ENCODE assay signal across 10 cellular contexts in genomic region chr19:38650911-38651584, GRCh38. TPM values are rescaled to one million over a fixed set of nuclear protein-coding genes. Genes with fewer than 3 reads are reported as not detected.
DNase-seq lines count a peak whose midpoint lies in the region; ATAC-seq, FAIRE-seq and TF ChIP-seq lines count a peak whose summit lies in the region.
"Had no signal": no experiment of that assay in that cellular context is flagged by ENCODE, and none has a peak within 500 bp of the region (broad histone marks: within the 10 kb centered on the region; RNA-seq: fewer than 3 reads in every experiment).

No MANE protein-coding gene starts in this region.

- TF ChIP-seq EP300 in transverse colon (IDR thresholded peaks at IDR 0.05; ENCODE audit: low read depth), result no peak

- intact Hi-C loops in transverse colon (cut with DNase I; ENCODE audit: low total_unique reads), result loop anchor here (10.0 kb wide), 1 partner anchor 184 kb away; the partner anchor contains the start of gene ECH1

- 32 to 61% methylated on average over 3 to 12 of the region's 12 CpGs for WGBS in transverse colon (ENCODE audit: low coverage in 1 of 2), 2 donors

- H3K4me3 ChIP-seq in astrocyte (ENCODE audit: insufficient read depth, low read depth, low read length) (peak overlapping the region; percentile 94), keratinocyte (ENCODE audit: control insufficient read depth in 2 of 3, extremely low read depth in 1 of 3, insufficient read depth in 2 of 3, low read depth in 1 of 3, low read length in 3 of 3) (peak overlapping the region; percentile 96 to 100 (median 98)), transverse colon (peak overlapping the region in 3 of 4 donors; percentile 92 to 100 (median 98))

- ATAC-seq in GM21423 (IDR thresholded peaks at IDR 0.05; ENCODE audit: unreplicated experiment), result no peak

- DNase-seq in activated CD4-positive, alpha-beta T cell treated with anti-CD3 and anti-CD28 coated beads, Interleukin-2, amount 10 ng/mL, durations not matched to agents 7 days and 5 days, result no peak
- no peak for DNase-seq in activated CD4-positive, alpha-beta T cell treated with anti-CD3 and anti-CD28 coated beads, Interleukin-2, amount 50 U/mL, for 1 hour
- DNase-seq in astrocyte (ENCODE audit: low read depth), result peak; percentile 88
- DNase-seq in keratinocyte (ENCODE audit: low read depth, low spot score), result no peak
- no peak for DNase-seq in transverse colon
- DNase-seq in central memory CD4-positive, alpha-beta T cell, result no peak
- no peak for DNase-seq in effector CD4-positive, alpha-beta T cell
- DNase-seq: NCI-H774 had no signal

- TF ChIP-seq POLR2A in transverse colon (IDR thresholded peaks at IDR 0.05), result peak; percentile 6

- dilution Hi-C loops in keratinocyte (cut with MboI; ENCODE audit: extremely low pct_ligation_motif_present, low sequenced_read_pairs), result no loop called here

- H3K4me3 Mint-ChIP-seq in activated CD4-positive, alpha-beta T cell treated with anti-CD3 and anti-CD28 coated beads, Interleukin-2, amount 10 ng/mL, durations not matched to agents 7 days and 5 days, result peak overlapping the region; percentile 95
- peak overlapping the region; percentile 99 for H3K4me3 Mint-ChIP-seq in astrocyte (ENCODE audit: unreplicated experiment)

- POLR2A ChIA-PET in activated CD4-positive, alpha-beta T cell treated with anti-CD3 and anti-CD28 coated beads, Interleukin-2, amount 10 ng/mL, durations not matched to agents 7 days and 5 days (lab: Charles Lee), result no interaction called here

- H3K4me1 ChIP-seq in astrocyte (ENCODE audit: insufficient read depth, low read length) (peaks cover 58% of the 10 kb centered on the region), keratinocyte (ENCODE audit: control insufficient read depth, extremely low read depth, insufficient read depth, low read length) (peaks cover 56% of the 10 kb centered on the region), transverse colon (peaks cover 49 to 80% (median 69%) of the 10 kb centered on the region in 4 donors)

- H3K4me2 ChIP-seq in astrocyte (ENCODE audit: low read length) (peak overlapping the region; percentile 87), keratinocyte (ENCODE audit: control insufficient read depth, extremely low read depth, insufficient read depth, low read depth, low read length) (peak overlapping the region; percentile 71)

- peaks cover 51% of the 10 kb centered on the region for H3K36me3 Mint-ChIP-seq in activated CD4-positive, alpha-beta T cell treated with anti-CD3 and anti-CD28 coated beads, Interleukin-2, amount 10 ng/mL, durations not matched to agents 7 days and 5 days (ENCODE audit: low read depth)
- H3K36me3 Mint-ChIP-seq in astrocyte (ENCODE audit: low read depth, unreplicated experiment), result peaks cover 6% of the 10 kb centered on the region

- no peaks in the 10 kb centered on the region for H3K27me3 Mint-ChIP-seq in activated CD4-positive, alpha-beta T cell treated with anti-CD3 and anti-CD28 coated beads, Interleukin-2, amount 10 ng/mL, durations not matched to agents 7 days and 5 days
- H3K27me3 Mint-ChIP-seq in astrocyte (ENCODE audit: low read depth, unreplicated experiment), result no peaks in the 10 kb centered on the region
- H3K27me3 Mint-ChIP-seq: memory B cell had no signal

- H2AFZ ChIP-seq in astrocyte (ENCODE audit: low read depth, low read length) (no peak overlapping the region), keratinocyte (ENCODE audit: control insufficient read depth, low read length) (no peak overlapping the region)

- peak overlapping the region; percentile 100 for H3K9ac ChIP-seq in astrocyte (ENCODE audit: low read length)
- peak overlapping the region; percentile 99 for H3K9ac ChIP-seq in keratinocyte (ENCODE audit: control insufficient read depth, extremely low read depth, insufficient read depth, low read length)

- no peaks in the 10 kb centered on the region for H3K9me3 Mint-ChIP-seq in activated CD4-positive, alpha-beta T cell treated with anti-CD3 and anti-CD28 coated beads, Interleukin-2, amount 10 ng/mL, durations not matched to agents 7 days and 5 days
- peaks cover 2% of the 10 kb centered on the region for H3K9me3 Mint-ChIP-seq in astrocyte (ENCODE audit: unreplicated experiment)
- H3K9me3 Mint-ChIP-seq: memory B cell had no signal

- peak; percentile 68 for FAIRE-seq in astrocyte (lab: Jason Lieb, UNC)
- peak; percentile 86 for FAIRE-seq in keratinocyte (lab: Jason Lieb, UNC)

- no peaks in the 10 kb centered on the region for H3K9me1 ChIP-seq in keratinocyte (ENCODE audit: control insufficient read depth, extremely low read depth, insufficient read depth, low read length)

- H3K27me3 ChIP-seq in astrocyte (ENCODE audit: insufficient read depth, low read length) (no peaks in the 10 kb centered on the region), keratinocyte (ENCODE audit: control insufficient read depth, extremely low read depth, insufficient read depth, low read length) (no peaks in the 10 kb centered on the region), transverse colon (no peaks in the 10 kb centered on the region)

- H3K79me2 ChIP-seq in astrocyte (ENCODE audit: insufficient read depth, low read length) (peaks cover 86% of the 10 kb centered on the region), keratinocyte (ENCODE audit: control insufficient read depth, insufficient read depth, low read length) (peaks cover 86% of the 10 kb centered on the region)

- H3K27ac Mint-ChIP-seq in activated CD4-positive, alpha-beta T cell treated with anti-CD3 and anti-CD28 coated beads, Interleukin-2, amount 10 ng/mL, durations not matched to agents 7 days and 5 days, result no peak overlapping the region
- H3K27ac Mint-ChIP-seq in astrocyte (ENCODE audit: unreplicated experiment), result peak overlapping the region; percentile 63
- H3K27ac Mint-ChIP-seq: memory B cell had no signal

- no peaks in the 10 kb centered on the region for H3K36me3 ChIP-seq in astrocyte (ENCODE audit: insufficient read depth, low read length)
- H3K36me3 ChIP-seq in keratinocyte (ENCODE audit: control insufficient read depth in 2 of 2, extremely low read depth in 1 of 2, insufficient read depth in 2 of 2, low read length in 2 of 2), result peaks cover 4 to 24% of the 10 kb centered on the region in 2 experiments
- H3K36me3 ChIP-seq in transverse colon, result no peaks in the 10 kb centered on the region

- CTCF ChIA-PET in activated CD4-positive, alpha-beta T cell treated with anti-CD3 and anti-CD28 coated beads, Interleukin-2, amount 10 ng/mL, durations not matched to agents 7 days and 5 days (lab: Charles Lee), result interaction anchor here (1.1 kb wide), 1 partner anchor 39 kb away, joined by 4 read pairs; no protein-coding TSS in a partner anchor

- peaks cover 79% of the 10 kb centered on the region for H3K4me1 Mint-ChIP-seq in activated CD4-positive, alpha-beta T cell treated with anti-CD3 and anti-CD28 coated beads, Interleukin-2, amount 10 ng/mL, durations not matched to agents 7 days and 5 days
- H3K4me1 Mint-ChIP-seq in astrocyte (ENCODE audit: low read depth, unreplicated experiment), result peaks cover 43% of the 10 kb centered on the region

- in situ Hi-C loops in transverse colon (cut with MboI; ENCODE audit: low pct_ligation_motif_present in 1 of 4, low pct_unique_long_range_greater_than_20kb in 1 of 4, low sequenced_read_pairs in 3 of 4), result no loop called here

- peaks cover 80% of the 10 kb centered on the region for H4K20me1 ChIP-seq in astrocyte (ENCODE audit: insufficient read depth, low read length)
- H4K20me1 ChIP-seq in keratinocyte (ENCODE audit: control insufficient read depth, extremely low read depth, insufficient read depth, low read length), result peaks cover 9% of the 10 kb centered on the region

- no peaks in the 10 kb centered on the region for H3K9me3 ChIP-seq in astrocyte (ENCODE audit: insufficient read depth, low read depth, low read length)
- no peaks in the 10 kb centered on the region for H3K9me3 ChIP-seq in keratinocyte (ENCODE audit: control insufficient read depth, low read depth, low read length)
- no peaks in the 10 kb centered on the region for H3K9me3 ChIP-seq in transverse colon

- H3K27ac ChIP-seq in astrocyte (ENCODE audit: low read depth, low read length), result peak overlapping the region; percentile 99
- peak overlapping the region; percentile 98 for H3K27ac ChIP-seq in keratinocyte (ENCODE audit: control insufficient read depth, insufficient read depth, low read length)
- H3K27ac ChIP-seq in transverse colon, result peak overlapping the region; percentile 99 to 100 (median 99)

- no peak for TF ChIP-seq CTCF in astrocyte (IDR thresholded peaks at IDR 0.05; ENCODE audit: insufficient read depth, low read depth, low read length)
- TF ChIP-seq CTCF in keratinocyte (optimal IDR thresholded peaks at IDR 0.05 in 1 of 3, IDR thresholded peaks at IDR 0.05 in 1 of 3, conservative IDR thresholded peaks at IDR 0.05 in 1 of 3; ENCODE audit: extremely low read depth in 1 of 3, insufficient read depth in 2 of 3, low read length in 3 of 3), result no peak
- TF ChIP-seq CTCF in transverse colon (IDR thresholded peaks at IDR 0.05), result peak in 2 of 5 experiments; percentile 9 to 20

RNA-seq across cellular contexts. Expression of gene ACTN4, which starts 3.6 kb away (rescaled TPM):
- 100 to 1,000 TPM; 337 to 354 TPM for total RNA-seq in activated CD4-positive, alpha-beta T cell treated with anti-CD3 and anti-CD28 coated beads, Interleukin-2, amount 10 ng/mL, durations not matched to agents 7 days and 5 days
- 805 and 879 TPM in 2 replicates for total RNA-seq in astrocyte
- 463 to 720 TPM (median 526 TPM) in 3 replicates for polyA plus RNA-seq in keratinocyte
- polyA plus RNA-seq in keratinocyte (2011; ENCODE audit: low read depth), result 762 TPM
- polyA plus RNA-seq in keratinocyte (2011; cell fraction: cytosol; rRNA removed), result 452 and 468 TPM in 2 replicates
- polyA plus RNA-seq in keratinocyte (2011; cell fraction: nucleus; rRNA removed), result 1,020 and 1,377 TPM in 2 replicates
- 537 and 1,150 TPM in 2 replicates for polyA plus RNA-seq in keratinocyte (2012; ENCODE audit: low replicate concordance)
- polyA minus RNA-seq in keratinocyte, result 417 to 1,584 TPM (median 501 TPM) in 3 replicates
- polyA minus RNA-seq in keratinocyte (2011; cell fraction: cytosol; rRNA and poly(A)+ RNA removed), result 376 TPM
- polyA minus RNA-seq in keratinocyte (2011; cell fraction: nucleus; rRNA and poly(A)+ RNA removed), result 400 and 697 TPM in 2 replicates
- total RNA-seq in transverse colon, result 1,000 to 10,000 TPM in 1 of 4 donors, 100 to 1,000 TPM in 3; 458 to 1,080 (median 723) TPM

RNA-seq across cellular contexts. Expression of gene EIF3K, which starts 32.1 kb away (rescaled TPM):
- 100 to 1,000 TPM; 309 to 318 TPM for total RNA-seq in activated CD4-positive, alpha-beta T cell treated with anti-CD3 and anti-CD28 coated beads, Interleukin-2, amount 10 ng/mL, durations not matched to agents 7 days and 5 days
- 222 and 229 TPM in 2 replicates for total RNA-seq in astrocyte
- 240 to 304 TPM (median 260 TPM) in 3 replicates for polyA plus RNA-seq in keratinocyte
- 262 TPM for polyA plus RNA-seq in keratinocyte (2011; ENCODE audit: low read depth)
- polyA plus RNA-seq in keratinocyte (2011; cell fraction: cytosol; rRNA removed), result 399 and 557 TPM in 2 replicates
- polyA plus RNA-seq in keratinocyte (2011; cell fraction: nucleus; rRNA removed), result 275 and 357 TPM in 2 replicates
- 276 and 339 TPM in 2 replicates for polyA plus RNA-seq in keratinocyte (2012; ENCODE audit: low replicate concordance)
- 344 to 553 TPM (median 352 TPM) in 3 replicates for polyA minus RNA-seq in keratinocyte
- 270 TPM for polyA minus RNA-seq in keratinocyte (2011; cell fraction: cytosol; rRNA and poly(A)+ RNA removed)
- 60.8 and 84.1 TPM in 2 replicates for polyA minus RNA-seq in keratinocyte (2011; cell fraction: nucleus; rRNA and poly(A)+ RNA removed)
- total RNA-seq in transverse colon, result 100 to 1,000 TPM; 267 to 660 (median 460) TPM

RNA-seq across cellular contexts. Expression of gene MAP4K1, which starts 33.3 kb away (rescaled TPM):
- 100 to 1,000 TPM; 282 to 313 TPM for total RNA-seq in activated CD4-positive, alpha-beta T cell treated with anti-CD3 and anti-CD28 coated beads, Interleukin-2, amount 10 ng/mL, durations not matched to agents 7 days and 5 days
- total RNA-seq in astrocyte (0.87 and 1.7 TPM in 2 replicates), transverse colon (10 to 100 TPM in 2 of 4 donors, 1 to 10 TPM in 1, not detected in 1; 4.0 to 49.0 (median 11.1) TPM)
- 0.22 to 0.25 TPM in 2 of 3 replicates, not detected in the other for polyA plus RNA-seq in keratinocyte
- not detected for polyA plus RNA-seq in keratinocyte (2011; ENCODE audit: low read depth)
- polyA plus RNA-seq in keratinocyte (2011; cell fraction: cytosol; rRNA removed), result 0.06 TPM in 1 of 2 replicates, not detected in the other
- 0.52 and 0.60 TPM in 2 replicates for polyA plus RNA-seq in keratinocyte (2011; cell fraction: nucleus; rRNA removed)
- 0.23 and 0.81 TPM in 2 replicates for polyA plus RNA-seq in keratinocyte (2012; ENCODE audit: low replicate concordance)
- not detected in 3 replicates for polyA minus RNA-seq in keratinocyte
- not detected for polyA minus RNA-seq in keratinocyte (2011; cell fraction: cytosol; rRNA and poly(A)+ RNA removed)
- polyA minus RNA-seq in keratinocyte (2011; cell fraction: nucleus; rRNA and poly(A)+ RNA removed), result not detected in 2 replicates

Comparison
In these comparisons a context has a peak if more than half of its experiments do, and no peak if none do; other contexts are left out.
1. RNA of gene MAP4K1, which starts 33.3 kb away (total RNA-seq): 282 to 313 TPM in activated CD4-positive, alpha-beta T cell treated with anti-CD3 and anti-CD28 coated beads, Interleukin-2, amount 10 ng/mL, durations not matched to agents 7 days and 5 days; 4.0 to 49.0 TPM in transverse colon and 0.87 to 1.7 TPM in astrocyte; every median in the first group is over 4 times any median in the second.
2. Peak in every context shown above with its lines, with median percentiles within 50 percentile points of each other: H3K27ac ChIP-seq and H3K4me3 ChIP-seq.